In the genomic region with DNA sequence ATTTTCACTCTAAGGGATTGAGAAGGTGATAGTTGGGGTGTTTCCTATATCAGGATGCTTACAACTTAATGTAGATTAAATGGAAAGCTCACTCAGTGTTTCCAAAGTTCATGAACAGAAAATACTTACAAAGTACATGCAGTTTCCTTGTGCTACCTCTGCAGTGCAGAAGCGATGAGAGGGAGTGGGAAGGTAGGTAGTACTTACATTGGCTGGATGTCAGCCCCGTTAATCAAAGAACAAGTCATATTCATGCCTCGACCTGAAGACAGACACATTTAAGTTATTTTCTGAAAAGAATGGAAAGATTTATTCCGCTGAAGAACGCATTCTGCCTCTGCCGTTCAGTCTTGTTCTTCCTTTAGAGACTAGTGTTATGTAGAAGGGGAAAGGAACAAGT, we compare ENCODE assay signal across 1 cellular context.
TF ChIP-seq lines count a peak whose summit lies in the region.

No MANE protein-coding gene starts in this region.

TF ChIP-seq in WTC11, 78 proteins besides CTCF, POLR2A, EP300 and RAD21 (continued from another document):
- TF ChIP-seq, protein P1, sequence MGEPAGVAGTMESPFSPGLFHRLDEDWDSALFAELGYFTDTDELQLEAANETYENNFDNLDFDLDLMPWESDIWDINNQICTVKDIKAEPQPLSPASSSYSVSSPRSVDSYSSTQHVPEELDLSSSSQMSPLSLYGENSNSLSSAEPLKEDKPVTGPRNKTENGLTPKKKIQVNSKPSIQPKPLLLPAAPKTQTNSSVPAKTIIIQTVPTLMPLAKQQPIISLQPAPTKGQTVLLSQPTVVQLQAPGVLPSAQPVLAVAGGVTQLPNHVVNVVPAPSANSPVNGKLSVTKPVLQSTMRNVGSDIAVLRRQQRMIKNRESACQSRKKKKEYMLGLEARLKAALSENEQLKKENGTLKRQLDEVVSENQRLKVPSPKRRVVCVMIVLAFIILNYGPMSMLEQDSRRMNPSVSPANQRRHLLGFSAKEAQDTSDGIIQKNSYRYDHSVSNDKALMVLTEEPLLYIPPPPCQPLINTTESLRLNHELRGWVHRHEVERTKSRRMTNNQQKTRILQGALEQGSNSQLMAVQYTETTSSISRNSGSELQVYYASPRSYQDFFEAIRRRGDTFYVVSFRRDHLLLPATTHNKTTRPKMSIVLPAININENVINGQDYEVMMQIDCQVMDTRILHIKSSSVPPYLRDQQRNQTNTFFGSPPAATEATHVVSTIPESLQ (CRISPR knock-in tag; IDR thresholded peaks at IDR 0.05), result no peak
- TF ChIP-seq, protein P2, sequence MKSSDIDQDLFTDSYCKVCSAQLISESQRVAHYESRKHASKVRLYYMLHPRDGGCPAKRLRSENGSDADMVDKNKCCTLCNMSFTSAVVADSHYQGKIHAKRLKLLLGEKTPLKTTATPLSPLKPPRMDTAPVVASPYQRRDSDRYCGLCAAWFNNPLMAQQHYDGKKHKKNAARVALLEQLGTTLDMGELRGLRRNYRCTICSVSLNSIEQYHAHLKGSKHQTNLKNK (CRISPR knock-in tag; IDR thresholded peaks at IDR 0.05), result no peak
- TF ChIP-seq NR3C1 (CRISPR knock-in tag; conservative IDR thresholded peaks at IDR 0.05; ENCODE audit: low read depth), result no peak
- no peak for TF ChIP-seq TCF7 (CRISPR knock-in tag; IDR thresholded peaks at IDR 0.05; ENCODE audit: low read depth)
- no peak for TF ChIP-seq ZNF423 (CRISPR knock-in tag; IDR thresholded peaks at IDR 0.05)
- TF ChIP-seq FOXK1 (CRISPR knock-in tag; IDR thresholded peaks at IDR 0.05), result no peak
- TF ChIP-seq TEAD1 (CRISPR knock-in tag; IDR thresholded peaks at IDR 0.05), result no peak
- TF ChIP-seq, protein P3, sequence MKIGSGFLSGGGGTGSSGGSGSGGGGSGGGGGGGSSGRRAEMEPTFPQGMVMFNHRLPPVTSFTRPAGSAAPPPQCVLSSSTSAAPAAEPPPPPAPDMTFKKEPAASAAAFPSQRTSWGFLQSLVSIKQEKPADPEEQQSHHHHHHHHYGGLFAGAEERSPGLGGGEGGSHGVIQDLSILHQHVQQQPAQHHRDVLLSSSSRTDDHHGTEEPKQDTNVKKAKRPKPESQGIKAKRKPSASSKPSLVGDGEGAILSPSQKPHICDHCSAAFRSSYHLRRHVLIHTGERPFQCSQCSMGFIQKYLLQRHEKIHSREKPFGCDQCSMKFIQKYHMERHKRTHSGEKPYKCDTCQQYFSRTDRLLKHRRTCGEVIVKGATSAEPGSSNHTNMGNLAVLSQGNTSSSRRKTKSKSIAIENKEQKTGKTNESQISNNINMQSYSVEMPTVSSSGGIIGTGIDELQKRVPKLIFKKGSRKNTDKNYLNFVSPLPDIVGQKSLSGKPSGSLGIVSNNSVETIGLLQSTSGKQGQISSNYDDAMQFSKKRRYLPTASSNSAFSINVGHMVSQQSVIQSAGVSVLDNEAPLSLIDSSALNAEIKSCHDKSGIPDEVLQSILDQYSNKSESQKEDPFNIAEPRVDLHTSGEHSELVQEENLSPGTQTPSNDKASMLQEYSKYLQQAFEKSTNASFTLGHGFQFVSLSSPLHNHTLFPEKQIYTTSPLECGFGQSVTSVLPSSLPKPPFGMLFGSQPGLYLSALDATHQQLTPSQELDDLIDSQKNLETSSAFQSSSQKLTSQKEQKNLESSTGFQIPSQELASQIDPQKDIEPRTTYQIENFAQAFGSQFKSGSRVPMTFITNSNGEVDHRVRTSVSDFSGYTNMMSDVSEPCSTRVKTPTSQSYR (CRISPR knock-in tag; IDR thresholded peaks at IDR 0.05), result no peak
- TF ChIP-seq, protein P4, sequence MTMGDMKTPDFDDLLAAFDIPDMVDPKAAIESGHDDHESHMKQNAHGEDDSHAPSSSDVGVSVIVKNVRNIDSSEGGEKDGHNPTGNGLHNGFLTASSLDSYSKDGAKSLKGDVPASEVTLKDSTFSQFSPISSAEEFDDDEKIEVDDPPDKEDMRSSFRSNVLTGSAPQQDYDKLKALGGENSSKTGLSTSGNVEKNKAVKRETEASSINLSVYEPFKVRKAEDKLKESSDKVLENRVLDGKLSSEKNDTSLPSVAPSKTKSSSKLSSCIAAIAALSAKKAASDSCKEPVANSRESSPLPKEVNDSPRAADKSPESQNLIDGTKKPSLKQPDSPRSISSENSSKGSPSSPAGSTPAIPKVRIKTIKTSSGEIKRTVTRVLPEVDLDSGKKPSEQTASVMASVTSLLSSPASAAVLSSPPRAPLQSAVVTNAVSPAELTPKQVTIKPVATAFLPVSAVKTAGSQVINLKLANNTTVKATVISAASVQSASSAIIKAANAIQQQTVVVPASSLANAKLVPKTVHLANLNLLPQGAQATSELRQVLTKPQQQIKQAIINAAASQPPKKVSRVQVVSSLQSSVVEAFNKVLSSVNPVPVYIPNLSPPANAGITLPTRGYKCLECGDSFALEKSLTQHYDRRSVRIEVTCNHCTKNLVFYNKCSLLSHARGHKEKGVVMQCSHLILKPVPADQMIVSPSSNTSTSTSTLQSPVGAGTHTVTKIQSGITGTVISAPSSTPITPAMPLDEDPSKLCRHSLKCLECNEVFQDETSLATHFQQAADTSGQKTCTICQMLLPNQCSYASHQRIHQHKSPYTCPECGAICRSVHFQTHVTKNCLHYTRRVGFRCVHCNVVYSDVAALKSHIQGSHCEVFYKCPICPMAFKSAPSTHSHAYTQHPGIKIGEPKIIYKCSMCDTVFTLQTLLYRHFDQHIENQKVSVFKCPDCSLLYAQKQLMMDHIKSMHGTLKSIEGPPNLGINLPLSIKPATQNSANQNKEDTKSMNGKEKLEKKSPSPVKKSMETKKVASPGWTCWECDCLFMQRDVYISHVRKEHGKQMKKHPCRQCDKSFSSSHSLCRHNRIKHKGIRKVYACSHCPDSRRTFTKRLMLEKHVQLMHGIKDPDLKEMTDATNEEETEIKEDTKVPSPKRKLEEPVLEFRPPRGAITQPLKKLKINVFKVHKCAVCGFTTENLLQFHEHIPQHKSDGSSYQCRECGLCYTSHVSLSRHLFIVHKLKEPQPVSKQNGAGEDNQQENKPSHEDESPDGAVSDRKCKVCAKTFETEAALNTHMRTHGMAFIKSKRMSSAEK (CRISPR knock-in tag; IDR thresholded peaks at IDR 0.05; ENCODE audit: borderline replicate concordance), result no peak
TF ChIP-seq in WTC11: peak in this region for 0.
